Comparison of ENCODE assay signal across 8 cellular contexts in the genomic region with DNA sequence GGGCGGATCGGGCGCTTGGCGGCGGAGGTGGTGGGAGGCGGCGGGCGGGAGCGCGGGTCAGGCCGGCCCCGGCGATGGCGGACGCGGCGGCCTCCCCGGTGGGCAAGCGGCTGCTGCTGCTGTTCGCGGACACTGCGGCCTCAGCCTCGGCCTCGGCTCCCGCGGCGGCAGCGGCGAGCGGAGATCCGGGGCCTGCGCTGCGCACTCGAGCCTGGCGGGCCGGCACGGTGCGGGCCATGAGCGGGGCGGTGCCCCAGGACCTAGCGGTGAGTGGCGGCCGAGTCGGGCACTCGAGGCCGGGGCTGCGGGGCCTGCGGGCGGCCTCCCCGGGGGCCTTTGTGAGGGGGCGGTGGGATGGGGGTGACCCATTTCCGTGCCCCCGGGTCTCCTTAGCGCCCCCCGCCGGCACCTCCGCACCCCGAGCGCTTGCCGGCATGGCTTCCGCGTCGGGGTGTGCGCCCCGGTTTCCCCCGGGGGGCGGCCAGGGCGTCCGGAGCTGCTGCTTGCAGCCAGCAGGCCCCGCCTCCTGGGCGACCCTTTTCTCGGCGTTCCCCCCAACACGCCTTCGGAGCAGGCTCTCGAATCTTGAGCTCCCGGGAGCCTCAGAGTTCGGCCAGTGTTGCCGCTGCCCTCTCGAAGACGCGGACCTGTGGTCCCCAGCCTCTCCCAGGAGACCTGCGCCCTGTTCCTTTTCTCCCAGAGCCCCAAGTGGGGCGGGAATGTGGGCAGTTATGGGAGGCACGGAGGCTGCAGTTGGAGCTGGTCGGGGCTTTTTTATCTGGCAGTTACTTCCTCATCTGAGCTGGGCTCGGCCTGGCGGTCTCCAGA. TPM values are rescaled to one million over a fixed set of nuclear protein-coding genes. Genes with fewer than 3 reads are reported as not detected.
DNase-seq lines count a peak whose midpoint lies in the region; ATAC-seq, FAIRE-seq and TF ChIP-seq lines count a peak whose summit lies in the region.

No MANE protein-coding gene starts in this region.

- TF ChIP-seq CTCF in C4-2B (conservative IDR thresholded peaks at IDR 0.05) (no peak; the same call in none of the 2 replicates), glutamatergic neuron (IDR thresholded peaks at IDR 0.05; ENCODE audit: partially characterized antibody, unreplicated experiment) (peak; percentile 70), pancreas (IDR thresholded peaks at IDR 0.05) (peak in 1 of 4 donors; percentile 7), tibial nerve (IDR thresholded peaks at IDR 0.05) (peak in 3 of 5 experiments; percentile 27 to 51 (median 45))

- peak overlapping the region; percentile 93 for H3K27ac Mint-ChIP-seq in glutamatergic neuron (ENCODE audit: unreplicated experiment)

- H3K36me3 ChIP-seq in SJSA1 (peaks cover 53% of the 10 kb centered on the region), pancreas (peaks cover 0 to 6% (median 0%) of the 10 kb centered on the region in 3 donors), tibial nerve (peaks cover 0 to 18% (median 0%) of the 10 kb centered on the region in 3 donors)

- H3K27ac ChIP-seq in C4-2B (peak overlapping the region; percentile 98), SJSA1 (peak overlapping the region; percentile 82), pancreas (peak overlapping the region; percentile 91 to 97 (median 95)), tibial nerve (peak overlapping the region; percentile 95 to 99 (median 97))

- intact Hi-C loops in pancreas (cut with DNase I) = no loop called here

- no peak for TF ChIP-seq POLR2A in tibial nerve (IDR thresholded peaks at IDR 0.05)

- FAIRE-seq in GM19239 (lab: Jason Lieb, UNC) (peak; percentile 76), pancreas (lab: Jason Lieb, UNC) (no peak)

- peak overlapping the region; percentile 87 for H3K4me3 ChIP-seq in SJSA1
- peak overlapping the region; percentile 92 to 99 (median 96) for H3K4me3 ChIP-seq in pancreas
- peak overlapping the region; percentile 86 to 96 (median 93) for H3K4me3 ChIP-seq in tibial nerve

- peaks cover 13% of the 10 kb centered on the region for H3K27me3 Mint-ChIP-seq in glutamatergic neuron (ENCODE audit: unreplicated experiment)

- H3K9me3 ChIP-seq in SJSA1 (replicated peaks) = peaks cover 10% of the 10 kb centered on the region
- H3K9me3 ChIP-seq in pancreas = no peaks in the 10 kb centered on the region
- peaks cover 0 to 10% (median 0%) of the 10 kb centered on the region in 4 donors for H3K9me3 ChIP-seq in tibial nerve

- H3K4me1 ChIP-seq in SJSA1 (replicated peaks) = peaks cover 19% of the 10 kb centered on the region
- H3K4me1 ChIP-seq in pancreas = peaks cover 16 to 23% (median 22%) of the 10 kb centered on the region in 3 donors
- peaks cover 0 to 60% (median 27%) of the 10 kb centered on the region in 4 donors for H3K4me1 ChIP-seq in tibial nerve

- no peaks in the 10 kb centered on the region for H3K27me3 ChIP-seq in SJSA1 (replicated peaks)
- H3K27me3 ChIP-seq in pancreas = no peaks in the 10 kb centered on the region
- H3K27me3 ChIP-seq in tibial nerve = no peaks in the 10 kb centered on the region

- peaks cover 19% of the 10 kb centered on the region for H3K4me1 Mint-ChIP-seq in glutamatergic neuron (ENCODE audit: low read depth, unreplicated experiment)

- 0% methylated on average over 45 to 88 of the region's 88 CpGs for WGBS in pancreas, 2 donors
- WGBS in tibial nerve, 2 donors = 0 to 2% methylated on average over 29 to 31 of the region's 88 CpGs

- H3K4me3 Mint-ChIP-seq in glutamatergic neuron (ENCODE audit: unreplicated experiment) = peak overlapping the region; percentile 98

- peaks cover 11% of the 10 kb centered on the region for H3K36me3 Mint-ChIP-seq in glutamatergic neuron (ENCODE audit: unreplicated experiment)

- ATAC-seq in HG03457 (IDR thresholded peaks at IDR 0.05; ENCODE audit: unreplicated experiment) (peak; percentile 36), pancreas (peak; percentile 61 to 80 (median 76))

- DNase-seq in GM19239 (ENCODE audit: insufficient read length, low spot score) (peak; percentile 47), SJSA1 (ENCODE audit: low read depth in 1 of 2, low spot score in 2 of 2) (peak; percentile 77 to 85), glutamatergic neuron (peak; percentile 63), pancreas (peak; percentile 52 to 91 (median 70)), tibial nerve (ENCODE audit: low spot score in 2 of 2) (peak; percentile 28 to 54)
- DNase-seq in activated naive CD4-positive, alpha-beta T cell treated with Interleukin-2 at 50 U/mL for 16 hours = peak; percentile 72

- TF ChIP-seq EP300 in tibial nerve (IDR thresholded peaks at IDR 0.05) = peak in 1 of 2 donors; percentile 58

- H3K9me3 Mint-ChIP-seq in glutamatergic neuron (ENCODE audit: unreplicated experiment) = peaks cover 1% of the 10 kb centered on the region

RNA-seq across cellular contexts. Expression of a gene that starts 0.5 kb away (rescaled TPM):
- total RNA-seq in SJSA1 (2014; rRNA removed; shearing (Covaris generic)) = 48.0 and 64.8 TPM in 2 replicates
- total RNA-seq in glutamatergic neuron (ENCODE audit: unreplicated experiment) (98.5 TPM), pancreas (10 to 100 TPM; 17.9 to 38.3 (median 25.3) TPM), tibial nerve (10 to 100 TPM; 62.7 to 65.3 (median 62.9) TPM)
- 10 to 100 TPM; 14.3 to 24.8 TPM for polyA plus RNA-seq in pancreas

RNA-seq across cellular contexts. Expression of a gene that starts 14.9 kb away (rescaled TPM):
- total RNA-seq in SJSA1 (2014; rRNA removed; shearing (Covaris generic)) = 42.0 and 63.6 TPM in 2 replicates
- total RNA-seq in glutamatergic neuron (ENCODE audit: unreplicated experiment) = 69.9 TPM
- total RNA-seq in pancreas = 10 to 100 TPM; 14.7 to 18.9 (median 16.9) TPM
- 10 to 100 TPM; 13.0 to 13.5 TPM for polyA plus RNA-seq in pancreas
- total RNA-seq in tibial nerve = 10 to 100 TPM; 15.5 to 39.1 (median 21.6) TPM

RNA-seq across cellular contexts. Expression of a gene that starts 21.3 kb away (rescaled TPM):
- 36.5 and 40.0 TPM in 2 replicates for total RNA-seq in SJSA1 (2014; rRNA removed; shearing (Covaris generic))
- 3.2 TPM for total RNA-seq in glutamatergic neuron (ENCODE audit: unreplicated experiment)
- total RNA-seq in pancreas = under 1 TPM in 3 of 6 donors, not detected in 3; 0.09 to 0.19 (median 0.17) TPM
- under 1 TPM in 1 of 2 donors, not detected in 1; 0.09 TPM for polyA plus RNA-seq in pancreas
- under 1 TPM in 1 of 4 donors, not detected in 3; 0.60 TPM for total RNA-seq in tibial nerve

Comparison
In these comparisons a context has a peak if more than half of its experiments do, and no peak if none do; other contexts are left out.
1. Peak in every context shown above with its lines: DNase-seq, ATAC-seq, H3K4me3 ChIP-seq and H3K27ac ChIP-seq.